Comparison of ENCODE assay signal across 8 cellular contexts in the genomic region with DNA sequence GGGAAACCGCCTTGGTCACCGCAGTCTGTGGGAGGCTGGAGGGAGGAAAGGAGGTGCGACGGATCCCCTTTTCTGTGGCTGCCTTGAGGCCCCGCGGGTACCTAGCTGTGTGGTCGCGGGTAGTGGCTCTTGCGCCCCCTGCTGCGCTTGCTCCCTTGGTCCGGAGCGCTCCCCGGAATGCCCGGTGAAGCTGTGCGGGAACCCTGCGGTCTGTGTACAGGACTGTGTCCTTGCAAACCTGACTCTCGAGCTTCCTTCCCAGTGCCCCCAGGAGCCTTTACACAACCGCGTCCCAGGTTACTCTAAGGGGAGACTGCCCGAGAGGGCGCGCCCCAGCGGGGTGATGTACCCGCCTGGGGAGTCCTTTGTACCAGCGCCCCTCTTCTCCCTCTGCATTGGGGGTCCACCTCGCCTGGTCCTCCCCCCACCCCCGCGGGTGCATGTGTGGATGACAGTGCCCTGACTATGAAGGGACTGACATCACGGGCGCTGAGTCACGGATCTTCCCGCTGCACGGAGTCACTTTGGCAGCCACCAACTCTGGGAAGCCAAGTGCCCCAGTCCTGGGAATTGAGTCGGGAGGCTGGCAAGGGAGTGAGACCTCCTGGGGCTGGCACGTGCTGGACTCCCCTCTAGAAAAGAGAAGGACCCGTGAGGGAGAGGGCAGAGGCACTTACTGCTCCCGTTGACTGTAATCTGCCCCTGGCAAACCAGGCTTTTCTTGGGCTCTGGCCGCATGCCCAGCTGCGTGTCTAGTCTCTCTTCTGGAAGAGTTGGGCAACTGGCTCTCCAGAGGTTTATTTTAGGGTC. TPM values are rescaled to one million over a fixed set of nuclear protein-coding genes. Genes with fewer than 3 reads are reported as not detected.
A peak's percentile ranks its signal among the peaks of the same experiment; 100 is the strongest.
DNase-seq lines count a peak whose midpoint lies in the region; ATAC-seq, FAIRE-seq and TF ChIP-seq lines count a peak whose summit lies in the region.

No MANE protein-coding gene starts in this region.

- no peak overlapping the region; the same call in 2 of the 3 replicates for H3K27ac ChIP-seq in K562 (ENCODE audit: extremely low read depth, low read depth, low read length)

- H3K79me2 ChIP-seq in K562 (ENCODE audit: control insufficient read depth, insufficient read depth, low read length), result no peaks in the 10 kb centered on the region

- H3K27me3 ChIP-seq in K562 (ENCODE audit: control insufficient read depth in 2 of 2, insufficient read depth in 2 of 2, low read length in 2 of 2), result peaks cover 44 to 61% of the 10 kb centered on the region in 2 experiments
- peaks cover 5% of the 10 kb centered on the region for H3K27me3 ChIP-seq in skeletal muscle satellite cell (ENCODE audit: control insufficient read depth, insufficient read depth, low read length)

- H3K9ac ChIP-seq in K562 (ENCODE audit: insufficient read depth in 1 of 2, low read depth in 2 of 2, low read length in 2 of 2) (peak overlapping the region in 1 of 2 experiments; percentile 88; a peak in 2 of 4 replicates), skeletal muscle satellite cell (ENCODE audit: low read depth, low read length) (peak overlapping the region; percentile 89)

- no peak for TF ChIP-seq POLR2A in K562 (conservative IDR thresholded peaks at IDR 0.05)

- WGBS in K562 (ENCODE audit: insufficient coverage, low coverage, missing lambda C conversion rate), result 11% methylated on average over 26 of the region's 39 CpGs

- no peaks in the 10 kb centered on the region for H3K9me3 Mint-ChIP-seq in T-helper 1 cell treated with Interleukin-12 subunit alpha and Interleukin-12 subunit beta and Interleukin-4 antibody, amounts not matched to agents 30 μg/mL and 1 μg/mL, for 36 hours

- FAIRE-seq in K562 (lab: Jason Lieb, UNC), result no peak

- no peaks in the 10 kb centered on the region for H3K36me3 ChIP-seq in K562 (ENCODE audit: control insufficient read depth, insufficient read depth, low read length)
- no peaks in the 10 kb centered on the region for H3K36me3 ChIP-seq in skeletal muscle satellite cell (ENCODE audit: insufficient read depth, low read length)

- no TSS peak for BruUV-seq in K562 (replicated peaks; lab: Mats Ljungman, UMichigan)

- H3K9me1 ChIP-seq in K562 (ENCODE audit: control insufficient read depth, insufficient read depth, low read length), result no peaks in the 10 kb centered on the region

- H3K4me3 ChIP-seq in K562, result peak overlapping the region; percentile 32
- peak overlapping the region; percentile 51 for H3K4me3 ChIP-seq in iPS-18c (ENCODE audit: insufficient read depth, low read depth, low read length)
- H3K4me3 ChIP-seq in skeletal muscle satellite cell (ENCODE audit: low read length), result peak overlapping the region; percentile 81

- no peak for TF ChIP-seq EP300 in K562 (IDR thresholded peaks at IDR 0.05; ENCODE audit: low read length)

- no peaks in the 10 kb centered on the region for H3K36me3 Mint-ChIP-seq in T-helper 1 cell treated with Interleukin-12 subunit alpha and Interleukin-12 subunit beta and Interleukin-4 antibody, amounts not matched to agents 30 μg/mL and 1 μg/mL, for 36 hours (ENCODE audit: low read depth)

- ATAC-seq in HG03108 (IDR thresholded peaks at IDR 0.05; ENCODE audit: unreplicated experiment) (peak; percentile 5), K562 (peak; percentile 79), HG03378 (IDR thresholded peaks at IDR 0.05; ENCODE audit: unreplicated experiment) (no peak)

- TF ChIP-seq CTCF in K562 (IDR thresholded peaks at IDR 0.05 in 2 of 3, conservative IDR thresholded peaks at IDR 0.05 in 1 of 3; ENCODE audit: insufficient read depth in 2 of 3, low read depth in 1 of 3, low read length in 3 of 3), result peak; percentile 28 to 47 (median 44); a peak in 5 of 6 replicates

- peak overlapping the region; percentile 65 for H2AFZ ChIP-seq in K562 (ENCODE audit: low read depth, low read length)

- peak; percentile 33 to 56 for TF ChIP-seq RAD21 in K562 (CRISPR knock-in tag; conservative IDR thresholded peaks at IDR 0.05 in 1 of 2, IDR thresholded peaks at IDR 0.05 in 1 of 2)

- peak overlapping the region; percentile 80 for H3K27ac Mint-ChIP-seq in T-helper 1 cell treated with Interleukin-12 subunit alpha and Interleukin-12 subunit beta and Interleukin-4 antibody, amounts not matched to agents 30 μg/mL and 1 μg/mL, for 36 hours

- H3K9me3 ChIP-seq in K562 (replicated peaks; ENCODE audit: control insufficient read depth, insufficient read depth, low read depth, low read length) (no peaks in the 10 kb centered on the region), iPS-18c (ENCODE audit: control insufficient read depth, insufficient read depth, low read length) (no peaks in the 10 kb centered on the region), skeletal muscle satellite cell (replicated peaks; ENCODE audit: low read length) (no peaks in the 10 kb centered on the region)

- POLR2A ChIA-PET in K562 (lab: Yijun Ruan, JAX), result interaction anchor here (0.6 to 0.7 kb wide), 3 partner anchors 21 to 642 kb away, joined by 3 read pairs; no protein-coding TSS in a partner anchor

- H3K4me2 ChIP-seq in K562 (ENCODE audit: insufficient read depth, low read length) (peak overlapping the region; percentile 77), skeletal muscle satellite cell (ENCODE audit: low read length) (peak overlapping the region; percentile 95)

- peaks cover 61% of the 10 kb centered on the region for H3K4me1 Mint-ChIP-seq in T-helper 1 cell treated with Interleukin-12 subunit alpha and Interleukin-12 subunit beta and Interleukin-4 antibody, amounts not matched to agents 30 μg/mL and 1 μg/mL, for 36 hours (ENCODE audit: low read depth)

- H3K4me1 ChIP-seq in K562 (replicated peaks in 1 of 2; ENCODE audit: control insufficient read depth in 2 of 2, insufficient read depth in 2 of 2, low read length in 2 of 2) (peaks cover 11 to 19% of the 10 kb centered on the region in 2 experiments; a peak in 4 of 5 replicates), skeletal muscle satellite cell (ENCODE audit: control insufficient read depth, insufficient read depth, low read length) (peaks cover 35% of the 10 kb centered on the region)

- peak overlapping the region; percentile 79 for H3K4me3 Mint-ChIP-seq in T-helper 1 cell treated with Interleukin-12 subunit alpha and Interleukin-12 subunit beta and Interleukin-4 antibody, amounts not matched to agents 30 μg/mL and 1 μg/mL, for 36 hours

- H3K27me3 Mint-ChIP-seq in T-helper 1 cell treated with Interleukin-12 subunit alpha and Interleukin-12 subunit beta and Interleukin-4 antibody, amounts not matched to agents 30 μg/mL and 1 μg/mL, for 36 hours (ENCODE audit: low read depth), result no peaks in the 10 kb centered on the region

- H4K20me1 ChIP-seq in K562 (replicated peaks; ENCODE audit: control insufficient read depth, insufficient read depth, low read length), result peaks cover 18% of the 10 kb centered on the region

- peak; percentile 81 for DNase-seq in DMS53 (lab: John Stamatoyannopoulos, UW)
- no peak for DNase-seq in DMS53 treated with DMSO at 0.1 percent for 48 hours (lab: John Stamatoyannopoulos, UW; ENCODE audit: unreplicated experiment)
- peak; percentile 32 to 64 (median 57) for DNase-seq in K562 (ENCODE audit: extremely low read depth in 1 of 4, low spot score in 3 of 4)

- intact Hi-C loops in K562 (cut with micrococcal nuclease), result loop anchor here (5.0 kb wide), 2 partner anchors 54 to 61 kb away; no protein-coding TSS in a partner anchor

- CTCF ChIA-PET in K562 (lab: Yijun Ruan, JAX; ENCODE audit: low intra/inter-chr PET ratio), result interaction anchor here (0.5 to 2.2 kb wide), 4 partner anchors 57 to 306 kb away, joined by 3 to 6 read pairs (median 3); no protein-coding TSS in a partner anchor

- in situ Hi-C loops in K562 (cut with MboI), result no loop called here

TF ChIP-seq in K562, 482 proteins besides CTCF, POLR2A, EP300 and RAD21 (continues in another document):
- TF ChIP-seq MIER1 (IDR thresholded peaks at IDR 0.05; ENCODE audit: low read depth), result no peak
- TF ChIP-seq, protein P1, sequence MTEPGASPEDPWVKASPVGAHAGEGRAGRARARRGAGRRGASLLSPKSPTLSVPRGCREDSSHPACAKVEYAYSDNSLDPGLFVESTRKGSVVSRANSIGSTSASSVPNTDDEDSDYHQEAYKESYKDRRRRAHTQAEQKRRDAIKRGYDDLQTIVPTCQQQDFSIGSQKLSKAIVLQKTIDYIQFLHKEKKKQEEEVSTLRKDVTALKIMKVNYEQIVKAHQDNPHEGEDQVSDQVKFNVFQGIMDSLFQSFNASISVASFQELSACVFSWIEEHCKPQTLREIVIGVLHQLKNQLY (CRISPR knock-in tag; conservative IDR thresholded peaks at IDR 0.05), result no peak

RNA-seq across cellular contexts. Expression of a gene that starts 0.8 kb away (rescaled TPM):
- total RNA-seq in K562 (2011; cell fraction: chromatin; rRNA removed; ENCODE audit: low replicate concordance), result 2.6 TPM in 1 of 2 replicates, not detected in the other
- total RNA-seq in K562 (2011; cell fraction: nucleolus; rRNA removed), result 0.79 and 1.0 TPM in 2 replicates
- 0.59 and 2.0 TPM in 2 replicates for total RNA-seq in K562 (2011; cell fraction: nucleoplasm; rRNA removed)
- 0.05 and 0.37 TPM in 2 replicates for total RNA-seq in K562 (2014; rRNA removed)
- total RNA-seq in K562 (2014; rRNA removed; fragmentation: Illumina TruSeq; extraction: Trizol), result 0.03 and 0.11 TPM in 2 replicates
- total RNA-seq in K562 (2015; rRNA removed; fragmentation: Illumina TruSeq; extraction: Trizol), result 0.07 and 0.19 TPM in 2 replicates
- total RNA-seq in K562 (2021), result 0.24 and 0.47 TPM in 2 replicates
- polyA plus RNA-seq in K562 (2011; rRNA removed), result 0.25 and 0.83 TPM in 2 replicates
- 0.43 and 0.70 TPM in 2 replicates for polyA plus RNA-seq in K562 (2011; cell fraction: cytosol; rRNA removed)
- 0.10 and 0.21 TPM in 2 replicates for polyA plus RNA-seq in K562 (2011; cell fraction: nucleus; rRNA removed)
- polyA plus RNA-seq in K562 (2012), result 0.21 and 0.37 TPM in 2 replicates
- 0.09 and 0.40 TPM in 2 replicates for polyA plus RNA-seq in K562 (2014; fragmentation: Illumina TruSeq; extraction: Trizol)
- not detected for polyA plus RNA-seq in K562 (2014; fragmentation: Nextera tagmentation; extraction: Ambion mirVana)
- 0.03 and 1.1 TPM in 2 replicates for polyA plus RNA-seq in K562 (2014; rRNA removed)
- 0.25 and 0.42 TPM in 2 replicates for polyA minus RNA-seq in K562 (2011; rRNA and poly(A)+ RNA removed)
- not detected in 2 replicates for polyA minus RNA-seq in K562 (2011; cell fraction: cytosol; rRNA and poly(A)+ RNA removed)
- polyA minus RNA-seq in K562 (2011; cell fraction: nucleus; rRNA and poly(A)+ RNA removed), result 0.56 TPM in 1 of 2 replicates, not detected in the other
- total RNA-seq in skeletal muscle satellite cell (2012; rRNA removed), result 10.3 and 13.7 TPM in 2 replicates
